In the genomic region with DNA sequence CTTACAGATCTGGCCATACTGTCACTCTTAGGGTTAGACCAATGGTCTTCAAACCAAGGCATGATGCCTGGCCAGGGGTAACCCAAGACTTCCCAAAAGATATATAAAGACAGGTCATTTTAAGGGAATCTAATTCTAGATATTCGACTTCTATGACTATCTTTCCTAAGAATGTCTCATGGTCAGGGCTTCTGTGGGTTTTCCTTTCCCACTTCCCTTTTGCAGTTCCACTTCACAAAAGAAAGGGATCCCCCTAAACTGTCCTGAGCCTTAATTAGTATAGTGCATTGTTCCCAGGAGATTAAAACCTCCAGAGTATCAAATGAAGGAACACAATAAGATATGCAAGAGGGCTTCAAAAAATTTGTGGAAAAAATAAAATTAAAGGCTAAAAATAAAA, we compare ENCODE assay signal across 26 cellular contexts.
"Had no signal": no experiment of that assay in that cellular context is flagged by ENCODE, and none has a peak within 500 bp of the region (broad histone marks: within the 10 kb centered on the region; RNA-seq: fewer than 3 reads in every experiment).

No MANE protein-coding gene starts in this region.

- DNase-seq: activated CD4-positive, alpha-beta T cell treated with anti-CD3 and anti-CD28 coated beads, Interleukin-2, amount 50 U/mL, for 1 hour; activated CD8-positive, alpha-beta T cell treated with anti-CD3 and anti-CD28 coated beads for 36 hours; activated gamma-delta T cell treated with Interleukin-2 at 50 U/mL for 16 hours; activated naive CD4-positive, alpha-beta T cell treated with anti-CD3 and anti-CD28 coated beads, Interleukin-2, amount 50 U/mL, for 16 hours; activated T-cell treated with anti-CD3 and anti-CD28 coated beads, Interleukin-2, amount 50 U/mL, for 4 hours; amygdala; cerebellar nuclear complex; colonic mucosa; effector CD8-positive, alpha-beta T cell; esophagus squamous epithelium; left cardiac atrium; left ventricle myocardium superior; mucosa of descending colon; posterior cingulate gyrus; right lobe of liver; stimulated activated CD4-positive, alpha-beta T cell treated with anti-CD3 and anti-CD28 coated beads, Interleukin-12 subunit alpha, Interleukin-12 subunit beta, amount 100 ng/mL, for 4 hours; stimulated activated CD4-positive, alpha-beta T cell treated with anti-CD3 and anti-CD28 coated beads, Interleukin-4, amount 100 ng/mL, for 24 hours; stomach; T-helper 9 cell; thyroid gland; upper lobe of right lung had no signal

- H3K4me3 ChIP-seq: colonic mucosa, esophagus squamous epithelium, mucosa of descending colon, right lobe of liver, skin epidermis, stomach, thyroid gland, upper lobe of right lung had no signal

- FAIRE-seq: bronchial epithelial cell, endometrium, frontal cortex, keratinocyte had no signal
